Comparison of ENCODE assay signal across 1 cellular context in genomic region chr20:35117629-35118028, GRCh38.
TF ChIP-seq lines count a peak whose summit lies in the region.

No MANE protein-coding gene starts in this region.

TF ChIP-seq in IMR-90, 13 proteins besides CTCF, POLR2A, EP300 and RAD21:
- TF ChIP-seq MAFK (IDR thresholded peaks at IDR 0.05; ENCODE audit: low read depth, low read length) (no peak), RCOR1 (IDR thresholded peaks at IDR 0.05; ENCODE audit: insufficient replicate concordance, low read length) (no peak)
